ENCODE assay signal across 8 cellular contexts in the genomic region with DNA sequence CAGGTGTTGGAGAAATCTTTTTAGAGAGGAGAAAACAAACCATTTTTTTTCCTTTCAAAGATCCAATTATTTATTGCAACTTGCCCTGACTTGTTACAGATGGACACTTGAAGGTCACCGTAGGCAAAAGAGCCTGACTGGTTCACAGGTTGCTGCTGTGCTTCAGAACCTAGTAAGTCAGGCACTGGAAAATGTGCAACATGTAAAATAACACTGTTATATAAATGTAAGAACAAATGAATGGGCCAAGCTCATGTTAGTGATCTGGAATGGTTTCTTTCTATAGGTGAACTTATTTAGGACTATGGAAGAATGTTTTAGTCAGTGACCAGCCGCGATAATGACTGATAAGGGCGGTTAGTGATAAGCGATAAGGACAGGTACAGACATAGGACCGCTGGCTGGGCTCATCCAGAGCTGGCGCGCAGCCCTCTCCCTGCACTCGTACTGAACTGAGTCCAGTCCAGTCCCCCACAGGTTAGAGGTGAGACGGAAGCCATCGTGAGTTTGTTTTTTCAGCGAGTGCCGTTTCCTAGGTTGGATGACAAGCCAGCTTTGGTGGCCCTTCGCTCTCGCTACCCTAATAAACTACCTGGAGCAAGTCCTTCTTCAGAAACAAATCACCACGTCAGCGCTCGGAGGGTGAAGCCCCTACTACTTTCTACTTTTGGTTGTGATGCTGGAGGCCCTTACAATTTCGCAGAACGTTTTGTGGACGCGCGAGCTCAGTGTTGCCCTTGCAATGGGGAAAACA.
DNase-seq lines count a peak whose midpoint lies in the region; ATAC-seq, FAIRE-seq and TF ChIP-seq lines count a peak whose summit lies in the region.

No MANE protein-coding gene starts in this region.

- H3K27me3 Mint-ChIP-seq in activated naive CD8-positive, alpha-beta T cell treated with anti-CD3 and anti-CD28 coated beads, Interleukin-2, amount 50 U/mL, for 24 hours: peaks cover 76% of the 10 kb centered on the region
- H3K27me3 Mint-ChIP-seq in immature natural killer cell (ENCODE audit: low read depth in 3 of 3): peaks cover 36 to 56% (median 39%) of the 10 kb centered on the region in 3 donors

- DNase-seq in activated T-cell treated with anti-CD3 and anti-CD28 coated beads for 1 hour (ENCODE audit: low read depth) (peak; percentile 23), NCI-H69 (lab: John Stamatoyannopoulos, UW) (peak; percentile 63), immature natural killer cell (peak in 1 of 3 donors; percentile 18), D721Med (ENCODE audit: insufficient read length, low spot score) (no peak)
- no peak for DNase-seq in activated T-cell treated with anti-CD3 and anti-CD28 coated beads, Interleukin-2, amount 50 U/mL, for 48 hours
- peak; percentile 32 for DNase-seq in activated naive CD8-positive, alpha-beta T cell treated with anti-CD3 and anti-CD28 coated beads, Interleukin-2, amount 50 U/mL, for 24 hours
- DNase-seq in stimulated activated CD8-positive, alpha-beta memory T cell treated with anti-CD3 and anti-CD28 coated beads, Interleukin-4, amount 100 ng/mL, for 48 hours: peak; percentile 47

- H3K27ac Mint-ChIP-seq in activated naive CD8-positive, alpha-beta T cell treated with anti-CD3 and anti-CD28 coated beads, Interleukin-2, amount 50 U/mL, for 24 hours: peak overlapping the region; percentile 64
- H3K27ac Mint-ChIP-seq in immature natural killer cell: peak overlapping the region; percentile 78 to 94 (median 87)

- peak; percentile 40 for ATAC-seq in HG02798 (IDR thresholded peaks at IDR 0.05; ENCODE audit: poor library complexity, unreplicated experiment)
- ATAC-seq in activated naive CD8-positive, alpha-beta T cell treated with anti-CD3 and anti-CD28 coated beads, Interleukin-2, amount 50 U/mL, for 24 hours: peak; percentile 33

- peaks cover 33% of the 10 kb centered on the region for H3K4me1 Mint-ChIP-seq in activated naive CD8-positive, alpha-beta T cell treated with anti-CD3 and anti-CD28 coated beads, Interleukin-2, amount 50 U/mL, for 24 hours
- peaks cover 30 to 41% of the 10 kb centered on the region in 2 donors for H3K4me1 Mint-ChIP-seq in immature natural killer cell

- no peak for TF ChIP-seq CTCF in D721Med (IDR thresholded peaks at IDR 0.05; ENCODE audit: insufficient read depth, missing control alignments)

- H3K36me3 Mint-ChIP-seq in activated naive CD8-positive, alpha-beta T cell treated with anti-CD3 and anti-CD28 coated beads, Interleukin-2, amount 50 U/mL, for 24 hours (ENCODE audit: low read depth): no peaks in the 10 kb centered on the region
- H3K36me3 Mint-ChIP-seq in immature natural killer cell: no peaks in the 10 kb centered on the region

- H3K9me3 Mint-ChIP-seq in activated naive CD8-positive, alpha-beta T cell treated with anti-CD3 and anti-CD28 coated beads, Interleukin-2, amount 50 U/mL, for 24 hours: no peaks in the 10 kb centered on the region
- H3K9me3 Mint-ChIP-seq in immature natural killer cell: no peaks in the 10 kb centered on the region

- no peak for FAIRE-seq in D721Med (lab: Jason Lieb, UNC)

- H3K4me3 Mint-ChIP-seq in activated naive CD8-positive, alpha-beta T cell treated with anti-CD3 and anti-CD28 coated beads, Interleukin-2, amount 50 U/mL, for 24 hours: peak overlapping the region; percentile 85
- peak overlapping the region; percentile 88 to 98 (median 97) for H3K4me3 Mint-ChIP-seq in immature natural killer cell

Comparison
In these comparisons a context has a peak if more than half of its experiments do, and no peak if none do; other contexts are left out.
1. DNase-seq: peak in activated T-cell treated with anti-CD3 and anti-CD28 coated beads for 1 hour (single experiment), NCI-H69 (single experiment), activated naive CD8-positive, alpha-beta T cell treated with anti-CD3 and anti-CD28 coated beads, Interleukin-2, amount 50 U/mL, for 24 hours (single experiment) and stimulated activated CD8-positive, alpha-beta memory T cell treated with anti-CD3 and anti-CD28 coated beads, Interleukin-4, amount 100 ng/mL, for 48 hours (single experiment); none in activated T-cell treated with anti-CD3 and anti-CD28 coated beads, Interleukin-2, amount 50 U/mL, for 48 hours (0 of 2) and D721Med (single experiment).